ENCODE assay signal across 28 cellular contexts in genomic region chr11:96760306-96760705, GRCh38.
"Had no signal": no experiment of that assay in that cellular context is flagged by ENCODE, and none has a peak within 500 bp of the region (broad histone marks: within the 10 kb centered on the region; RNA-seq: fewer than 3 reads in every experiment).

No MANE protein-coding gene starts in this region.

- FAIRE-seq: astrocyte, colon, frontal cortex had no signal

- DNase-seq: activated B cell treated with CpG ODN at 0.5 μM for 24 hours; activated CD4-positive, alpha-beta T cell treated with anti-CD3 and anti-CD28 coated beads for 48 hours; activated CD4-positive, alpha-beta T cell treated with anti-CD3 and anti-CD28 coated beads, Interleukin-2, amount 50 U/mL, for 1 hour; activated CD4-positive, alpha-beta T cell treated with anti-CD3 and anti-CD28 coated beads, Interleukin-2, amount 50 U/mL, for 48 hours; activated CD8-positive, alpha-beta memory T cell treated with anti-CD3 and anti-CD28 coated beads for 24 hours; activated CD8-positive, alpha-beta T cell treated with anti-CD3 and anti-CD28 coated beads for 36 hours; activated effector memory CD4-positive, alpha-beta T cell treated with Interleukin-2 at 50 U/mL for 16 hours; activated gamma-delta T cell treated with Interleukin-2 at 50 U/mL for 16 hours; activated naive CD4-positive, alpha-beta T cell treated with anti-CD3 and anti-CD28 coated beads, Interleukin-2, amount 50 U/mL, for 16 hours; activated naive CD4-positive, alpha-beta T cell treated with Interleukin-2 at 50 U/mL for 16 hours; activated T-cell treated with anti-CD3 and anti-CD28 coated beads, Interleukin-2, amount 50 U/mL, for 4 hours; amniotic stem cell; anterior cingulate cortex; brain microvascular endothelial cell; caudate nucleus; effector memory CD4-positive, alpha-beta T cell; endodermal cell; esophagus squamous epithelium; head of caudate nucleus; T-helper 1 cell; T-helper 17 cell; T1000; WERI-Rb-1 had no signal

- H3K9me3 ChIP-seq: esophagus squamous epithelium had no signal

- H3K4me1 ChIP-seq: esophagus squamous epithelium had no signal

- ATAC-seq: activated CD4-positive, CD25-positive, alpha-beta regulatory T cell treated with anti-CD3 and anti-CD28 coated beads, Interleukin-2, amount 50 U/mL, for 24 hours; activated CD8-positive, alpha-beta T cell treated with anti-CD3 and anti-CD28 coated beads for 36 hours; activated T-cell treated with anti-CD3 and anti-CD28 coated beads, Interleukin-2, amount 50 U/mL, for 4 hours; activated T-helper 17 cell treated with anti-CD3 and anti-CD28 coated beads, Interleukin-2, amount 50 U/mL, for 72 hours; T-helper 17 cell had no signal

- H3K27ac ChIP-seq: brain microvascular endothelial cell, esophagus squamous epithelium, WERI-Rb-1 had no signal

- H3K36me3 ChIP-seq: brain microvascular endothelial cell, esophagus squamous epithelium, WERI-Rb-1 had no signal

- H3K27me3 ChIP-seq: brain microvascular endothelial cell, esophagus squamous epithelium had no signal

- H3K4me3 ChIP-seq: esophagus squamous epithelium had no signal
